6 cellular contexts compared by ENCODE assay signal in the genomic region with DNA sequence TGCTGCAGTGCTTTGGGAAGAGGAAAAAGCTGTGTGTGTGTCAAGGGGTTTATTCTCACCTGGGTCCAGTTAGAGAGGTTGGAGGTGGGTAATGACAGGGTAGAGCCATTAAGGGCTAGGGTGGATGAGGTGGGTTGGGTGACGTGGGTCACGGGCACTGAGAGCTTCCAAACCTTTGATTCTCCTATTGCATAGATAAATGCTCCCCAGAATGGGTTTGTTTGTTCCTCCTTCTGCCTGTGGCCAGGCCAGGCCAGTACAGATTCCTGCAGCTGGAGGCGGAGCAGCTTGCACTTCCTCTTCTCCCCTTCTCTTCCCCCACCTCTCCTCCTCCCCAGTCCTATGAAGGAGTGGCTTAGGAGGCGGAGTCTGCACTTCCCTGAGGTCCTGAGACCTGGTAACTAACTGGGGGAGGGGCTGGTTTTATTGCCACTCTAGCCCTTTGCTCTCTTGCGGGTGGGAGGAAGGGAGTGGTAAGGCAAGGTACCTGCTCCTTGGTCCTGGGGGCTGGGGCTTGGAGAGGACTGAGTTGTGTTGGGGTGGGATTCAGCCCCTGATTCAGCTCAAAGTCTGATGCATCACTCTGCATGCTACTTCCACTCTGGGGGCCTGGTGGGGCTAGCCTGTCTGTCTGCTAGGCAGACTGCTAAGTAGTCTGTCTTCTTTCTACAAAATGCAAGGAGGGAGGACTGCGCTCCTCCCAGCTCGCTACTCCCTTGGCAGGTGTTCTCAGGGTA. TPM values are rescaled to one million over a fixed set of nuclear protein-coding genes. Genes with fewer than 3 reads are reported as not detected.
A peak's percentile ranks its signal among the peaks of the same experiment; 100 is the strongest.
DNase-seq lines count a peak whose midpoint lies in the region; ATAC-seq and TF ChIP-seq lines count a peak whose summit lies in the region.

No MANE protein-coding gene starts in this region.

- ATAC-seq in HG02870 (IDR thresholded peaks at IDR 0.05; ENCODE audit: unreplicated experiment) (peak; percentile 61), GM21526 (IDR thresholded peaks at IDR 0.05; ENCODE audit: low FRiP score, unreplicated experiment) (no peak), omental fat pad (ENCODE audit: low FRiP score) (no peak)

- DNase-seq in Daoy (ENCODE audit: low read depth) (peak; percentile 58), SIG-M5 (lab: John Stamatoyannopoulos, UW) (peak; percentile 72), islet precursor cell (peak; percentile 97), omental fat pad (ENCODE audit: low spot score) (no peak)

- no peak for TF ChIP-seq CTCF in omental fat pad (IDR thresholded peaks at IDR 0.05)

RNA-seq across cellular contexts. Expression of gene SPINT1, which starts 3.5 kb away (rescaled TPM):
- 2.6 and 3.8 TPM in 2 replicates for total RNA-seq in Daoy (2014; rRNA removed; shearing (Covaris generic))
- 10 to 100 TPM in 2 of 4 donors, 1 to 10 TPM in 1, under 1 TPM in 1; 0.95 to 16.2 (median 11.7) TPM for total RNA-seq in omental fat pad

RNA-seq across cellular contexts. Expression of gene PPP1R14D, which starts 18.9 kb away (rescaled TPM):
- not detected in 2 replicates for total RNA-seq in Daoy (2014; rRNA removed; shearing (Covaris generic))
- not detected for total RNA-seq in omental fat pad

RNA-seq across cellular contexts. Expression of gene RHOV, which starts 26.6 kb away (rescaled TPM):
- 0.15 and 0.23 TPM in 2 replicates for total RNA-seq in Daoy (2014; rRNA removed; shearing (Covaris generic))
- total RNA-seq in omental fat pad: not detected

RNA-seq across cellular contexts. Expression of gene DNAJC17, which starts 40.1 kb away (rescaled TPM):
- total RNA-seq in Daoy (2014; rRNA removed; shearing (Covaris generic)): 30.2 and 34.9 TPM in 2 replicates
- total RNA-seq in omental fat pad: 10 to 100 TPM in 3 of 4 donors, 1 to 10 TPM in 1; 8.8 to 21.1 (median 17.1) TPM

RNA-seq across cellular contexts. Expression of gene ZFYVE19, which starts 40.5 kb away (rescaled TPM):
- total RNA-seq in Daoy (2014; rRNA removed; shearing (Covaris generic)): 25.2 and 25.4 TPM in 2 replicates
- 10 to 100 TPM; 13.5 to 29.5 (median 21.1) TPM for total RNA-seq in omental fat pad
